40 cellular contexts compared by ENCODE assay signal in genomic region chr2:29962922-29963321, GRCh38. TPM values are rescaled to one million over a fixed set of nuclear protein-coding genes. Genes with fewer than 3 reads are reported as not detected.
"Had no signal": no experiment of that assay in that cellular context is flagged by ENCODE, and none has a peak within 500 bp of the region (broad histone marks: within the 10 kb centered on the region; RNA-seq: fewer than 3 reads in every experiment).

No MANE protein-coding gene starts in this region.

- H3K9me3 ChIP-seq: adrenal gland, body of pancreas, breast epithelium had no signal

- H3K27me3 ChIP-seq: adrenal gland, body of pancreas, brain microvascular endothelial cell, breast epithelium had no signal

- FAIRE-seq: astrocyte had no signal

- H3K4me1 Mint-ChIP-seq: activated CD4-positive, alpha-beta T cell treated with anti-CD3 and anti-CD28 coated beads for 36 hours; activated naive CD8-positive, alpha-beta T cell treated with anti-CD3 and anti-CD28 coated beads for 36 hours; activated T-helper 17 cell treated with anti-CD3 and anti-CD28 coated beads, Interleukin-2, amount 50 U/mL, for 72 hours had no signal

- H3K27ac Mint-ChIP-seq: activated CD4-positive, alpha-beta memory T cell treated with anti-CD3 and anti-CD28 coated beads for 36 hours; activated CD4-positive, alpha-beta T cell treated with anti-CD3 and anti-CD28 coated beads for 36 hours; activated CD8-positive, alpha-beta T cell treated with anti-CD3 and anti-CD28 coated beads for 36 hours; activated naive CD4-positive, alpha-beta T cell treated with anti-CD3 and anti-CD28 coated beads for 36 hours; activated naive CD4-positive, alpha-beta T cell treated with anti-CD3 and anti-CD28 coated beads, Interleukin-2, amount 50 U/mL, for 72 hours; activated naive CD8-positive, alpha-beta T cell treated with anti-CD3 and anti-CD28 coated beads for 36 hours; activated T-cell treated with anti-CD3 and anti-CD28 coated beads, Interleukin-2, amount 50 U/mL, for 72 hours; activated T-helper 1 cell treated with anti-CD3 and anti-CD28 coated beads, Interleukin-12 subunit alpha, Interleukin-12 subunit beta, Interleukin-2, Interleukin-4 antibody, amounts not matched to agents 30 ng/mL and 10 ng/mL and 1 ng/mL, durations not matched to agents 14 hours and 24 hours and 36 hours; activated T-helper 17 cell treated with anti-CD3 and anti-CD28 coated beads, Interleukin-2, amount 50 U/mL, for 72 hours; T-helper 1 cell treated with Interleukin-12 subunit alpha and Interleukin-12 subunit beta and Interleukin-4 antibody, amounts not matched to agents 30 μg/mL and 1 μg/mL, for 36 hours; T-helper 2 cell treated with Interferon-gamma antibody and Interleukin-4, amounts not matched to agents 5 μg/mL and 100 μg/mL, for 36 hours; WTC11 had no signal

- H3K27ac ChIP-seq: adrenal gland, body of pancreas, brain microvascular endothelial cell, breast epithelium, WERI-Rb-1 had no signal

- DNase-seq: activated CD4-positive, alpha-beta memory T cell treated with anti-CD3 and anti-CD28 coated beads for 36 hours; activated CD4-positive, alpha-beta T cell treated with anti-CD3 and anti-CD28 coated beads for 1 hour; activated CD4-positive, alpha-beta T cell treated with anti-CD3 and anti-CD28 coated beads for 36 hours; activated CD4-positive, alpha-beta T cell treated with anti-CD3 and anti-CD28 coated beads for 48 hours; activated CD4-positive, alpha-beta T cell treated with anti-CD3 and anti-CD28 coated beads, Interleukin-2, amount 50 U/mL, for 1 hour; activated CD4-positive, alpha-beta T cell treated with anti-CD3 and anti-CD28 coated beads, Interleukin-2, amount 50 U/mL, for 4 hours; activated CD4-positive, CD25-positive, alpha-beta regulatory T cell; activated CD8-positive, alpha-beta memory T cell treated with anti-CD3 and anti-CD28 coated beads, Interleukin-2, amount 50 U/mL, for 4 hours; activated CD8-positive, alpha-beta T cell treated with anti-CD3 and anti-CD28 coated beads for 36 hours; activated effector memory CD4-positive, alpha-beta T cell treated with anti-CD3 and anti-CD28 coated beads, Interleukin-2, amount 50 U/mL, for 16 hours; activated gamma-delta T cell treated with Interleukin-2 at 50 U/mL for 16 hours; activated naive CD4-positive, alpha-beta T cell; activated naive CD4-positive, alpha-beta T cell treated with anti-CD3 and anti-CD28 coated beads for 36 hours; activated naive CD4-positive, alpha-beta T cell treated with anti-CD3 and anti-CD28 coated beads, Interleukin-2, amount 50 U/mL, for 16 hours; activated naive CD8-positive, alpha-beta T cell treated with anti-CD3 and anti-CD28 coated beads for 36 hours; activated T-cell treated with anti-CD3 and anti-CD28 coated beads for 4 hours; activated T-cell treated with anti-CD3 and anti-CD28 coated beads, Interleukin-2, amount 50 U/mL, for 1 hour; activated T-cell treated with anti-CD3 and anti-CD28 coated beads, Interleukin-2, amount 50 U/mL, for 4 hours; activated T-cell treated with anti-CD3 and anti-CD28 coated beads, Interleukin-2, amount 50 U/mL, for 72 hours; adrenal gland; amniotic stem cell; aorta; body of pancreas; brain microvascular endothelial cell; central memory CD4-positive, alpha-beta T cell; T-helper 1 cell; T-helper 2 cell; T-helper 9 cell; WERI-Rb-1 had no signal

- H3K9me3 Mint-ChIP-seq: activated CD4-positive, alpha-beta memory T cell treated with anti-CD3 and anti-CD28 coated beads for 36 hours; activated CD8-positive, alpha-beta T cell treated with anti-CD3 and anti-CD28 coated beads for 36 hours; activated naive CD4-positive, alpha-beta T cell treated with anti-CD3 and anti-CD28 coated beads for 36 hours; activated naive CD4-positive, alpha-beta T cell treated with anti-CD3 and anti-CD28 coated beads, Interleukin-2, amount 50 U/mL, for 72 hours; activated naive CD8-positive, alpha-beta T cell treated with anti-CD3 and anti-CD28 coated beads for 36 hours; activated T-cell treated with anti-CD3 and anti-CD28 coated beads, Interleukin-2, amount 50 U/mL, for 4 hours; activated T-cell treated with anti-CD3 and anti-CD28 coated beads, Interleukin-2, amount 50 U/mL, for 72 hours; activated T-helper 1 cell treated with anti-CD3 and anti-CD28 coated beads, Interleukin-12 subunit alpha, Interleukin-12 subunit beta, Interleukin-2, Interleukin-4 antibody, amounts not matched to agents 30 ng/mL and 10 ng/mL and 1 ng/mL, durations not matched to agents 14 hours and 24 hours and 36 hours; activated T-helper 17 cell treated with anti-CD3 and anti-CD28 coated beads, Interleukin-2, amount 50 U/mL, for 72 hours; T-helper 1 cell treated with Interleukin-12 subunit alpha and Interleukin-12 subunit beta and Interleukin-4 antibody, amounts not matched to agents 30 μg/mL and 1 μg/mL, for 36 hours; T-helper 2 cell treated with Interferon-gamma antibody and Interleukin-4, amounts not matched to agents 5 μg/mL and 100 μg/mL, for 36 hours; WTC11 had no signal

- H3K4me1 ChIP-seq: adrenal gland, body of pancreas, breast epithelium had no signal

- H3K36me3 Mint-ChIP-seq: activated CD4-positive, alpha-beta memory T cell treated with anti-CD3 and anti-CD28 coated beads for 36 hours; activated naive CD4-positive, alpha-beta T cell treated with anti-CD3 and anti-CD28 coated beads, Interleukin-2, amount 50 U/mL, for 72 hours; activated naive CD8-positive, alpha-beta T cell treated with anti-CD3 and anti-CD28 coated beads for 36 hours; WTC11 had no signal

- ATAC-seq: activated CD4-positive, alpha-beta T cell treated with anti-CD3 and anti-CD28 coated beads for 36 hours; activated CD4-positive, CD25-positive, alpha-beta regulatory T cell treated with anti-CD3 and anti-CD28 coated beads, Interleukin-2, amount 50 U/mL, for 24 hours; activated CD8-positive, alpha-beta T cell treated with anti-CD3 and anti-CD28 coated beads for 36 hours; activated naive CD4-positive, alpha-beta T cell treated with anti-CD3 and anti-CD28 coated beads, Interleukin-2, amount 50 U/mL, for 72 hours; activated T-cell treated with anti-CD3 and anti-CD28 coated beads, Interleukin-2, amount 50 U/mL, for 4 hours; activated T-cell treated with anti-CD3 and anti-CD28 coated beads, Interleukin-2, amount 50 U/mL, for 72 hours; activated T-helper 17 cell treated with anti-CD3 and anti-CD28 coated beads, Interleukin-2, amount 50 U/mL, for 72 hours; body of pancreas; WTC11 had no signal

- H3K36me3 ChIP-seq: adrenal gland, brain microvascular endothelial cell, breast epithelium, WERI-Rb-1 had no signal

- H3K4me3 ChIP-seq: adrenal gland, body of pancreas, breast epithelium had no signal

- H3K4me3 Mint-ChIP-seq: activated CD4-positive, alpha-beta memory T cell treated with anti-CD3 and anti-CD28 coated beads for 36 hours; activated CD4-positive, alpha-beta T cell treated with anti-CD3 and anti-CD28 coated beads for 36 hours; activated CD8-positive, alpha-beta T cell treated with anti-CD3 and anti-CD28 coated beads for 36 hours; activated naive CD4-positive, alpha-beta T cell treated with anti-CD3 and anti-CD28 coated beads for 36 hours; activated naive CD8-positive, alpha-beta T cell treated with anti-CD3 and anti-CD28 coated beads for 36 hours; activated T-cell treated with anti-CD3 and anti-CD28 coated beads, Interleukin-2, amount 50 U/mL, for 4 hours; activated T-cell treated with anti-CD3 and anti-CD28 coated beads, Interleukin-2, amount 50 U/mL, for 72 hours; activated T-helper 1 cell treated with anti-CD3 and anti-CD28 coated beads, Interleukin-12 subunit alpha, Interleukin-12 subunit beta, Interleukin-2, Interleukin-4 antibody, amounts not matched to agents 30 ng/mL and 10 ng/mL and 1 ng/mL, durations not matched to agents 14 hours and 24 hours and 36 hours; activated T-helper 17 cell treated with anti-CD3 and anti-CD28 coated beads, Interleukin-2, amount 50 U/mL, for 72 hours; T-helper 1 cell treated with Interleukin-12 subunit alpha and Interleukin-12 subunit beta and Interleukin-4 antibody, amounts not matched to agents 30 μg/mL and 1 μg/mL, for 36 hours; T-helper 2 cell treated with Interferon-gamma antibody and Interleukin-4, amounts not matched to agents 5 μg/mL and 100 μg/mL, for 36 hours; WTC11 had no signal

RNA-seq across cellular contexts. Expression of gene ALK, which starts 41.5 kb away (rescaled TPM):
- total RNA-seq: activated CD4-positive, alpha-beta memory T cell treated with anti-CD3 and anti-CD28 coated beads for 36 hours; activated CD4-positive, alpha-beta T cell treated with anti-CD3 and anti-CD28 coated beads for 36 hours; activated CD8-positive, alpha-beta memory T cell treated with anti-CD3 and anti-CD28 coated beads for 36 hours; activated CD8-positive, alpha-beta T cell treated with anti-CD3 and anti-CD28 coated beads for 36 hours; activated naive CD4-positive, alpha-beta T cell treated with anti-CD3 and anti-CD28 coated beads for 36 hours; activated naive CD8-positive, alpha-beta T cell treated with anti-CD3 and anti-CD28 coated beads for 36 hours; activated T-cell treated with anti-CD3 and anti-CD28 coated beads, Interleukin-2, amount 50 U/mL, for 4 hours; activated T-helper 1 cell treated with anti-CD3 and anti-CD28 coated beads, Interleukin-12 subunit alpha, Interleukin-12 subunit beta, Interleukin-2, Interleukin-4 antibody, amounts not matched to agents 30 ng/mL and 10 ng/mL and 1 ng/mL, durations not matched to agents 14 hours and 24 hours and 36 hours; activated T-helper 17 cell treated with anti-CD3 and anti-CD28 coated beads, Interleukin-2, amount 50 U/mL, for 72 hours; cardiac septum; WTC11 had no signal
- polyA plus RNA-seq: aorta had no signal
